Comparison of ENCODE assay signal across 1 cellular context in the genomic region with DNA sequence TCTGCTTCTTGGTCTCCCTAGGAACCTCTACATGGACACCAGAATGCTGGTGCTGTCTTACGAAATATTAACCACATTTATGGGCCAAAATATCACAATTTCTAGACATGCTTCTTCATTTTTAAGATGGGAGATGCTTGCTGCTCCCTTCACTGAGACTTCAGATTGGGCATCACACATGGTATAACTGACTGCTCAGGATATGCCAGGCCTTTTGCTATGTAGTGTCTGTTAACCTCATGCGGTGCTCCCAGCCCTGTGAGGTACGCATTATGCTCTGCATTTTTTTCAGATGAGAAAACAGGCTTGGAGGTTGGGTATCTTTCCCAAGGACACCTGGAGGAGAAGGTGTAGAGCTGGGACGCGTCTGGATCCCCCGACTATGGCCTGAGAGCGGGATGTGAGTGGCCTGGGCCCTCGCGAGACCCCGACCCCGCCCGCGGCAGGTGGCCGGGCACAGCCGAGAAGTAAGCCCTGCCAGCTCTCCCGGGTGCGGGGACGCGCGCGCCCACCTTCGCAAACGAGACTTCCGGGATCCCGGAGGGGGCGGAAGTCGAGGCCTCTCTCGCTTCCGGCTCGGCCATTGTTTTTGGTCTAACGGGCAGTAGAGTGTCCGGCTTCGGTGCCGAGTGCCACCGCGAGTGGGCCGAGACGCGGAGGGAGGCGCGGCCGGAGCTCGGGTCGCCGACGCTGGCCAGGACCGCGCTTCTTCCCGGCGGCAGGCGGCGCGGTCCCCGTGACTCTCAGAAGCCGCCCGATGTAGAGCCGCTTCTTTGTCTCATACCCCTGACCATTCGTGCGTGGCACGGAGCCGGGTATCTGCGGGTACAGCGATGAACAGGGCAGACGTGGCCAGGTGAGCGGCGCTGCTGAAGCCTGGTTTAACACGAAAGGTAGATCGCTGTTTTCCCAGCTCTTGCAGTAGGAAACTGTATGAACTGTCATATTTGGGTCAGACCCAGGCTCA.
TF ChIP-seq lines count a peak whose summit lies in the region.

ZKSCAN7 (plus strand) TSS at position 568 of the 967 bp plus-strand sequence. CDS start 1,855 bp downstream, outside the sequence.

TF ChIP-seq in HepG2, 621 proteins besides CTCF, POLR2A, EP300 and RAD21 (continued from another document and continues in another):
- TF ChIP-seq ZNF558 (CRISPR knock-in tag; IDR thresholded peaks at IDR 0.05; ENCODE audit: borderline replicate concordance) (no peak), MAX (IDR thresholded peaks at IDR 0.05) (peak; percentile 40), ARHGAP35 (CRISPR knock-in tag; IDR thresholded peaks at IDR 0.05; ENCODE audit: borderline replicate concordance) (peak; percentile 44; the same call in 1 of the 2 replicates), ZNF607 (CRISPR knock-in tag; IDR thresholded peaks at IDR 0.05; ENCODE audit: borderline replicate concordance) (0 out of 2 replicates have a peak, but pooled peaks have one; percentile 28), ZBTB8A (CRISPR knock-in tag; IDR thresholded peaks at IDR 0.05; ENCODE audit: borderline replicate concordance, low read depth) (no peak), ZBTB3 (CRISPR knock-in tag; IDR thresholded peaks at IDR 0.05; ENCODE audit: borderline replicate concordance, low read depth) (no peak), THYN1 (CRISPR knock-in tag; IDR thresholded peaks at IDR 0.05; ENCODE audit: borderline replicate concordance, low read depth) (no peak), ZNF766 (CRISPR knock-in tag; IDR thresholded peaks at IDR 0.05; ENCODE audit: borderline replicate concordance) (no peak), ZNF883 (CRISPR knock-in tag; IDR thresholded peaks at IDR 0.05; ENCODE audit: not compliant biosample characterization) (no peak), SALL1 (CRISPR knock-in tag; IDR thresholded peaks at IDR 0.05) (peak; percentile 54), CERS6 (CRISPR knock-in tag; IDR thresholded peaks at IDR 0.05) (no peak), E2F5 (CRISPR knock-in tag; conservative IDR thresholded peaks at IDR 0.05) (0 out of 2 replicates have a peak, but pooled peaks have one; percentile 8), RARG (CRISPR knock-in tag; IDR thresholded peaks at IDR 0.05; ENCODE audit: low read depth) (no peak), ZNF264 (CRISPR knock-in tag; IDR thresholded peaks at IDR 0.05) (no peak), ZNF678 (CRISPR knock-in tag; IDR thresholded peaks at IDR 0.05) (no peak), GABPB1 (CRISPR knock-in tag; IDR thresholded peaks at IDR 0.05) (peak; percentile 97), ZNF746 (CRISPR knock-in tag; IDR thresholded peaks at IDR 0.05) (0 out of 2 replicates have a peak, but pooled peaks have one; percentile 35), HOMEZ (CRISPR knock-in tag; IDR thresholded peaks at IDR 0.05; ENCODE audit: low read depth) (no peak), PITX1 (CRISPR knock-in tag; IDR thresholded peaks at IDR 0.05) (no peak), RXRB (CRISPR knock-in tag; IDR thresholded peaks at IDR 0.05; ENCODE audit: borderline replicate concordance) (no peak), HNRNPLL (IDR thresholded peaks at IDR 0.05; ENCODE audit: low read depth, low read length, poor library complexity, severe bottlenecking) (peak; percentile 31), ZNF781 (CRISPR knock-in tag; IDR thresholded peaks at IDR 0.05; ENCODE audit: borderline replicate concordance, not compliant biosample characterization) (no peak), CHCHD3 (CRISPR knock-in tag; IDR thresholded peaks at IDR 0.05) (no peak), SRSF9 (IDR thresholded peaks at IDR 0.05; ENCODE audit: borderline replicate concordance, insufficient read depth, low read depth, low read length, poor library complexity, severe bottlenecking) (no peak), ZBTB14 (CRISPR knock-in tag; IDR thresholded peaks at IDR 0.05) (peak; percentile 71), PTBP1 (IDR thresholded peaks at IDR 0.05; ENCODE audit: low read depth, low read length, poor library complexity, severe bottlenecking) (no peak), GFI1 (CRISPR knock-in tag; IDR thresholded peaks at IDR 0.05; ENCODE audit: borderline replicate concordance) (no peak), SNAPC4 (CRISPR knock-in tag; IDR thresholded peaks at IDR 0.05) (no peak), ZGPAT (CRISPR knock-in tag; IDR thresholded peaks at IDR 0.05) (peak; percentile 51; the same call in 1 of the 2 replicates), ZKSCAN8 (CRISPR knock-in tag; IDR thresholded peaks at IDR 0.05; ENCODE audit: borderline replicate concordance) (no peak), PLRG1 (conservative IDR thresholded peaks at IDR 0.05) (no peak), ZNF83 (CRISPR knock-in tag; IDR thresholded peaks at IDR 0.05; ENCODE audit: borderline replicate concordance) (no peak)
- TF ChIP-seq, protein P1, sequence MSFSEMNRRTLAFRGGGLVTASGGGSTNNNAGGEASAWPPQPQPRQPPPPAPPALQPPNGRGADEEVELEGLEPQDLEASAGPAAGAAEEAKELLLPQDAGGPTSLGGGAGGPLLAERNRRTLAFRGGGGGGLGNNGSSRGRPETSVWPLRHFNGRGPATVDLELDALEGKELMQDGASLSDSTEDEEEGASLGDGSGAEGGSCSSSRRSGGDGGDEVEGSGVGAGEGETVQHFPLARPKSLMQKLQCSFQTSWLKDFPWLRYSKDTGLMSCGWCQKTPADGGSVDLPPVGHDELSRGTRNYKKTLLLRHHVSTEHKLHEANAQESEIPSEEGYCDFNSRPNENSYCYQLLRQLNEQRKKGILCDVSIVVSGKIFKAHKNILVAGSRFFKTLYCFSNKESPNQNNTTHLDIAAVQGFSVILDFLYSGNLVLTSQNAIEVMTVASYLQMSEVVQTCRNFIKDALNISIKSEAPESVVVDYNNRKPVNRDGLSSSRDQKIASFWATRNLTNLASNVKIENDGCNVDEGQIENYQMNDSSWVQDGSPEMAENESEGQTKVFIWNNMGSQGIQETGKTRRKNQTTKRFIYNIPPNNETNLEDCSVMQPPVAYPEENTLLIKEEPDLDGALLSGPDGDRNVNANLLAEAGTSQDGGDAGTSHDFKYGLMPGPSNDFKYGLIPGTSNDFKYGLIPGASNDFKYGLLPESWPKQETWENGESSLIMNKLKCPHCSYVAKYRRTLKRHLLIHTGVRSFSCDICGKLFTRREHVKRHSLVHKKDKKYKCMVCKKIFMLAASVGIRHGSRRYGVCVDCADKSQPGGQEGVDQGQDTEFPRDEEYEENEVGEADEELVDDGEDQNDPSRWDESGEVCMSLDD (CRISPR knock-in tag; IDR thresholded peaks at IDR 0.05; ENCODE audit: borderline replicate concordance) = no peak
- TF ChIP-seq, protein P2, sequence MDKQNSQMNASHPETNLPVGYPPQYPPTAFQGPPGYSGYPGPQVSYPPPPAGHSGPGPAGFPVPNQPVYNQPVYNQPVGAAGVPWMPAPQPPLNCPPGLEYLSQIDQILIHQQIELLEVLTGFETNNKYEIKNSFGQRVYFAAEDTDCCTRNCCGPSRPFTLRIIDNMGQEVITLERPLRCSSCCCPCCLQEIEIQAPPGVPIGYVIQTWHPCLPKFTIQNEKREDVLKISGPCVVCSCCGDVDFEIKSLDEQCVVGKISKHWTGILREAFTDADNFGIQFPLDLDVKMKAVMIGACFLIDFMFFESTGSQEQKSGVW (CRISPR knock-in tag; IDR thresholded peaks at IDR 0.05; ENCODE audit: borderline replicate concordance) = no peak
- TF ChIP-seq, protein P3, sequence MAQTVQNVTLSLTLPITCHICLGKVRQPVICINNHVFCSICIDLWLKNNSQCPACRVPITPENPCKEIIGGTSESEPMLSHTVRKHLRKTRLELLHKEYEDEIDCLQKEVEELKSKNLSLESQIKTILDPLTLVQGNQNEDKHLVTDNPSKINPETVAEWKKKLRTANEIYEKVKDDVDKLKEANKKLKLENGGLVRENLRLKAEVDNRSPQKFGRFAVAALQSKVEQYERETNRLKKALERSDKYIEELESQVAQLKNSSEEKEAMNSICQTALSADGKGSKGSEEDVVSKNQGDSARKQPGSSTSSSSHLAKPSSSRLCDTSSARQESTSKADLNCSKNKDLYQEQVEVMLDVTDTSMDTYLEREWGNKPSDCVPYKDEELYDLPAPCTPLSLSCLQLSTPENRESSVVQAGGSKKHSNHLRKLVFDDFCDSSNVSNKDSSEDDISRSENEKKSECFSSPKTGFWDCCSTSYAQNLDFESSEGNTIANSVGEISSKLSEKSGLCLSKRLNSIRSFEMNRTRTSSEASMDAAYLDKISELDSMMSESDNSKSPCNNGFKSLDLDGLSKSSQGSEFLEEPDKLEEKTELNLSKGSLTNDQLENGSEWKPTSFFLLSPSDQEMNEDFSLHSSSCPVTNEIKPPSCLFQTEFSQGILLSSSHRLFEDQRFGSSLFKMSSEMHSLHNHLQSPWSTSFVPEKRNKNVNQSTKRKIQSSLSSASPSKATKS (CRISPR knock-in tag; IDR thresholded peaks at IDR 0.05) = no peak
